Comparison of ENCODE assay signal across 17 cellular contexts in the genomic region with DNA sequence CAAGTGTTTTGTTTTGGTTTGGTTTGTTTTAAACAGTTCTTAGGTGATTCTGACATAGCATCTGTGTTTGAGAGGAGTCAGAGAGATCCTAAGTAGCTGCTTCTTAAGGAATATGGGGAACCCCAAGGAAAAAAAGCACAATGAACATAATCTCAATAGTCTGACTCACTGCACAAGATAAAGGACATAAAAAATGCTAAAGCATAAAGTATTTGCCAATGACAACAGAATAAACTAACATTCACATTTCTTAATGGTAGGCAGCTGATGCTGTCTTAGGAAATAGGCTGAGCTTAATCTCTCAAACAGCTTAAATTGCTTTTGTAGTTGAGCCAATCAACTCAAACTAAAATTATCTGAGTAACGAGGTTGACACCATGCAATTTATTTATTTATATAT. TPM values are rescaled to one million over a fixed set of nuclear protein-coding genes. Genes with fewer than 3 reads are reported as not detected.
A peak's percentile ranks its signal among the peaks of the same experiment; 100 is the strongest.
DNase-seq lines count a peak whose midpoint lies in the region; TF ChIP-seq lines count a peak whose summit lies in the region.
"Had no signal": no experiment of that assay in that cellular context is flagged by ENCODE, and none has a peak within 500 bp of the region (broad histone marks: within the 10 kb centered on the region; RNA-seq: fewer than 3 reads in every experiment).

No MANE protein-coding gene starts in this region.

- dilution Hi-C loops in mammary epithelial cell (cut with HindIII; ENCODE audit: low sequenced_read_pairs): no loop called here

- peaks cover 21% of the 10 kb centered on the region for H3K4me1 ChIP-seq in ACC112 (ENCODE audit: control insufficient read depth, insufficient read depth, low read length, unreplicated experiment)
- H3K4me1 ChIP-seq in mammary epithelial cell (ENCODE audit: insufficient read depth, low read length): peaks cover 24% of the 10 kb centered on the region
- H3K4me1 ChIP-seq: prostate gland had no signal

- WGBS in mammary epithelial cell (ENCODE audit: low coverage, missing lambda C conversion rate): 100% methylated on average over 1 of the region's 1 CpG

- intact Hi-C loops in mammary epithelial cell (cut with micrococcal nuclease) (no loop called here), posterior cingulate gyrus (cut with DNase I) (no loop called here)

- CTCF ChIA-PET in mammary epithelial cell (lab: Charles Lee; ENCODE audit: low non-redundant PET): no interaction called here

- TF ChIP-seq CTCF in mammary epithelial cell (conservative IDR thresholded peaks at IDR 0.05 in 1 of 2, IDR thresholded peaks at IDR 0.05 in 1 of 2; ENCODE audit: extremely low read depth in 1 of 2, insufficient read depth in 1 of 2, low read depth in 1 of 2, low read length in 2 of 2): no peak

- H3K4me3 ChIP-seq in ACC112 (ENCODE audit: low read depth, low read length) (no peak overlapping the region), mammary epithelial cell (replicated peaks in 1 of 3; ENCODE audit: insufficient read depth in 1 of 3, low read depth in 2 of 3, low read length in 3 of 3) (no peak overlapping the region)
- H3K4me3 ChIP-seq: GM23338, Peyer's patch, prostate gland had no signal

- DNase-seq in HCEC 1CT (peak; percentile 75), mammary epithelial cell (peak; percentile 13), glomerular visceral epithelial cell (ENCODE audit: extremely low spot score) (peak; percentile 24), posterior cingulate gyrus (no peak), ureter (ENCODE audit: low spot score) (no peak), NCI-H2107 (lab: John Stamatoyannopoulos, UW) (no peak), DMS153 (lab: John Stamatoyannopoulos, UW) (no peak)
- DNase-seq: activated gamma-delta T cell, AML-193, caudate nucleus, DMS 273 treated with DMSO at 0.1 percent for 48 hours, hypothalamus, NCI-H2081, Peyer's patch had no signal

- BruUV-seq in mammary epithelial cell (replicated peaks; lab: Mats Ljungman, UMichigan): no TSS peak

- H3K9ac ChIP-seq in mammary epithelial cell (ENCODE audit: insufficient read depth, low read length): no peak overlapping the region

- in situ Hi-C loops in mammary epithelial cell (cut with MboI; ENCODE audit: low sequenced_read_pairs in 2 of 2): no loop called here

- H3K27ac ChIP-seq in ACC112 (ENCODE audit: low read depth, low read length) (peak overlapping the region; percentile 37), mammary epithelial cell (ENCODE audit: insufficient read depth, low read depth, low read length) (no peak overlapping the region)
- H3K27ac ChIP-seq: prostate gland had no signal

- no peak overlapping the region for H3K4me2 ChIP-seq in mammary epithelial cell (ENCODE audit: insufficient read depth, low read depth, low read length)
- H3K4me2 ChIP-seq: GM23338 had no signal

- H3K79me2 ChIP-seq in ACC112 (ENCODE audit: control insufficient read depth, insufficient read depth, low read length, unreplicated experiment) (peaks cover 55% of the 10 kb centered on the region), mammary epithelial cell (ENCODE audit: insufficient read depth, low read length) (peaks cover 67% of the 10 kb centered on the region)

- H3K36me3 ChIP-seq in ACC112 (ENCODE audit: insufficient read depth, low read length) (no peaks in the 10 kb centered on the region), mammary epithelial cell (ENCODE audit: insufficient read depth, low read length) (no peaks in the 10 kb centered on the region)
- H3K36me3 ChIP-seq: Peyer's patch, prostate gland had no signal

- H3K27me3 ChIP-seq in ACC112 (ENCODE audit: insufficient read depth, low read length) (no peaks in the 10 kb centered on the region), mammary epithelial cell (ENCODE audit: insufficient read depth, low read length) (no peaks in the 10 kb centered on the region)
- H3K27me3 ChIP-seq: Peyer's patch had no signal

- no peaks in the 10 kb centered on the region for H4K20me1 ChIP-seq in mammary epithelial cell (ENCODE audit: insufficient read depth, low read length)

- H2AFZ ChIP-seq in ACC112 (ENCODE audit: low read length, unreplicated experiment) (no peak overlapping the region), mammary epithelial cell (ENCODE audit: low read depth, low read length) (no peak overlapping the region)
- H2AFZ ChIP-seq: GM23338 had no signal

- H3K9me3 ChIP-seq in mammary epithelial cell (replicated peaks; ENCODE audit: insufficient read depth, low read length): no peaks in the 10 kb centered on the region
- H3K9me3 ChIP-seq: Peyer's patch, prostate gland had no signal

RNA-seq across cellular contexts. Expression of a gene that starts 2.9 kb away (rescaled TPM):
- total RNA-seq in mammary epithelial cell (10 to 100 TPM; 13.7 to 44.3 TPM), ureter (20.7 TPM)
- 22.7 TPM for polyA plus RNA-seq in mammary epithelial cell
- 34.8 TPM for polyA minus RNA-seq in mammary epithelial cell

RNA-seq across cellular contexts. Expression of a gene that starts 42.6 kb away (rescaled TPM):
- total RNA-seq in mammary epithelial cell (10 to 100 TPM; 24.5 to 46.4 TPM), ureter (9.0 TPM)
- polyA plus RNA-seq in mammary epithelial cell: 21.4 TPM
- polyA minus RNA-seq in mammary epithelial cell: 41.2 TPM

Comparison
In these comparisons a context has a peak if more than half of its experiments do, and no peak if none do; other contexts are left out.
1. DNase-seq: peak in HCEC 1CT (single experiment), mammary epithelial cell (single experiment) and glomerular visceral epithelial cell (single experiment); none in posterior cingulate gyrus (0 of 10), ureter (single experiment), NCI-H2107 (single experiment) and DMS153 (single experiment).